8 cellular contexts compared by ENCODE assay signal in genomic region chr1:25245393-25245792, GRCh38. TPM values are rescaled to one million over a fixed set of nuclear protein-coding genes. Genes with fewer than 3 reads are reported as not detected.
DNase-seq lines count a peak whose midpoint lies in the region; ATAC-seq and TF ChIP-seq lines count a peak whose summit lies in the region.

No MANE protein-coding gene starts in this region.

- H3K4me1 ChIP-seq in Panc1 (ENCODE audit: control insufficient read depth, insufficient read depth, low read length) = peaks cover 24% of the 10 kb centered on the region; the same call in 1 of the 2 replicates
- H3K4me1 ChIP-seq in esophagus muscularis mucosa = peaks cover 39 to 59% (median 50%) of the 10 kb centered on the region in 4 donors

- H3K27me3 ChIP-seq in Panc1 (ENCODE audit: control insufficient read depth, insufficient read depth, low read length) (no peaks in the 10 kb centered on the region), esophagus muscularis mucosa (peaks cover 0 to 3% (median 0%) of the 10 kb centered on the region in 4 donors)

- H3K27ac ChIP-seq in Panc1 (ENCODE audit: low read length) (peak overlapping the region; percentile 92), esophagus muscularis mucosa (replicated peaks in 1 of 4) (peak overlapping the region in 2 of 4 donors; percentile 99)

- intact Hi-C loops in Calu3 (cut with micrococcal nuclease; ENCODE audit: unreplicated experiment) (no loop called here), Panc1 (cut with micrococcal nuclease; ENCODE audit: unreplicated experiment) (no loop called here), esophagus muscularis mucosa (cut with DNase I) (loop anchor here (5.0 to 10.0 kb wide), 2 partner anchors 92 to 559 kb away; partner anchors contain the start of genes SELENON and TMEM50A)

- CTCF ChIA-PET in Calu3 (lab: Charles Lee) = no interaction called here
- CTCF ChIA-PET in Panc1 (lab: Charles Lee) = no interaction called here

- H3K27ac Mint-ChIP-seq in Calu3 (ENCODE audit: unreplicated experiment) = peak overlapping the region; percentile 39

- no peaks in the 10 kb centered on the region for H3K27me3 Mint-ChIP-seq in Calu3 (ENCODE audit: unreplicated experiment)

- peak overlapping the region; percentile 88 for H3K4me3 Mint-ChIP-seq in Calu3 (ENCODE audit: low read depth, unreplicated experiment)

- no peak for TF ChIP-seq EP300 in esophagus muscularis mucosa (IDR thresholded peaks at IDR 0.05)

- no TSS peak for BruUV-seq in Calu3 (replicated peaks; lab: Mats Ljungman, UMichigan)
- BruUV-seq in Panc1 (replicated peaks; lab: Mats Ljungman, UMichigan) = no TSS peak

- peaks cover under 1% of the 10 kb centered on the region for H3K4me1 Mint-ChIP-seq in Calu3 (ENCODE audit: low read depth, unreplicated experiment)

- H3K4me3 ChIP-seq in Panc1 (ENCODE audit: low read depth in 2 of 2, low read length in 2 of 2) (peak overlapping the region; percentile 71 to 96), esophagus muscularis mucosa (peak overlapping the region; percentile 84 to 91 (median 88))

- 74% methylated on average over 5 of the region's 5 CpGs for WGBS in esophagus muscularis mucosa

- no peak for DNase-seq in Calu3
- no peak for DNase-seq in Panc1 (ENCODE audit: low read depth, low spot score)
- DNase-seq in esophagus muscularis mucosa (ENCODE audit: extremely low spot score) = no peak
- peak; percentile 52 for DNase-seq in pons (ENCODE audit: low spot score)
- DNase-seq in retina = no peak
- no peak for DNase-seq in anterior cingulate cortex (lab: John Stamatoyannopoulos, UW)
- no peak for DNase-seq in germinal center (ENCODE audit: low spot score)

- H3K36me3 ChIP-seq in Panc1 (ENCODE audit: control insufficient read depth, insufficient read depth, low read length) = peaks cover 43% of the 10 kb centered on the region
- H3K36me3 ChIP-seq in esophagus muscularis mucosa = peaks cover 30 to 47% (median 41%) of the 10 kb centered on the region in 4 donors

- peaks cover 59% of the 10 kb centered on the region for H3K36me3 Mint-ChIP-seq in Calu3 (ENCODE audit: insufficient read depth, unreplicated experiment)

- ATAC-seq in Panc1 (no peak), GM21367 (IDR thresholded peaks at IDR 0.05; ENCODE audit: unreplicated experiment) (no peak)

- H3K9me3 Mint-ChIP-seq in Calu3 (ENCODE audit: low read depth, unreplicated experiment) = no peaks in the 10 kb centered on the region

- H3K9me3 ChIP-seq in Panc1 (ENCODE audit: control insufficient read depth, insufficient read depth, low read depth, low read length) = no peaks in the 10 kb centered on the region
- H3K9me3 ChIP-seq in esophagus muscularis mucosa = no peaks in the 10 kb centered on the region

- in situ Hi-C loops in Panc1 (cut with HindIII; ENCODE audit: low pct_unique_long_range_greater_than_20kb, low sequenced_read_pairs) = no loop called here

- TF ChIP-seq POLR2A in esophagus muscularis mucosa (IDR thresholded peaks at IDR 0.05; ENCODE audit: low read depth) = no peak

- TF ChIP-seq CTCF in Calu3 (IDR thresholded peaks at IDR 0.05; ENCODE audit: unreplicated experiment) (no peak), Panc1 (IDR thresholded peaks at IDR 0.05) (no peak), esophagus muscularis mucosa (IDR thresholded peaks at IDR 0.05) (no peak)

- POLR2A ChIA-PET in Panc1 (lab: Charles Lee) = no interaction called here

RNA-seq across cellular contexts. Expression of gene RSRP1, which starts 1.9 kb away (rescaled TPM):
- total RNA-seq in Calu3 (2022) (56.9 and 60.4 TPM in 2 replicates), Panc1 (2021; ENCODE audit: unreplicated experiment) (104 TPM), esophagus muscularis mucosa (10 to 100 TPM; 33.7 to 75.2 (median 52.5) TPM)
- polyA plus RNA-seq in Panc1 (2012; ENCODE audit: insufficient read length) = 30.5 TPM

RNA-seq across cellular contexts. Expression of gene SYF2, which starts 13.1 kb away (rescaled TPM):
- total RNA-seq in Calu3 (2022) = 24.3 and 28.2 TPM in 2 replicates
- total RNA-seq in Panc1 (2021; ENCODE audit: unreplicated experiment) = 28.9 TPM
- polyA plus RNA-seq in Panc1 (2012; ENCODE audit: insufficient read length) = 34.5 TPM
- 10 to 100 TPM; 56.9 to 76.7 (median 65.2) TPM for total RNA-seq in esophagus muscularis mucosa

RNA-seq across cellular contexts. Expression of gene RHD, which starts 26.9 kb away (rescaled TPM):
- not detected in 2 replicates for total RNA-seq in Calu3 (2022)
- not detected for total RNA-seq in Panc1 (2021; ENCODE audit: unreplicated experiment)
- polyA plus RNA-seq in Panc1 (2012; ENCODE audit: insufficient read length) = 0.34 TPM
- not detected for total RNA-seq in esophagus muscularis mucosa
